In genomic region chr3:150589759-150590158, GRCh38 we compare ENCODE assay signal across 23 cellular contexts. TPM values are rescaled to one million over a fixed set of nuclear protein-coding genes. Genes with fewer than 3 reads are reported as not detected.
DNase-seq lines count a peak whose midpoint lies in the region; ATAC-seq, FAIRE-seq and TF ChIP-seq lines count a peak whose summit lies in the region.
"Had no signal": no experiment of that assay in that cellular context is flagged by ENCODE, and none has a peak within 500 bp of the region (broad histone marks: within the 10 kb centered on the region; RNA-seq: fewer than 3 reads in every experiment).

No MANE protein-coding gene starts in this region.

- no peak for TF ChIP-seq POLR2A in A549 (IDR thresholded peaks at IDR 0.05; ENCODE audit: low read length)

- H3K4me3 ChIP-seq in A549 (no peak overlapping the region), SJCRH30 (no peak overlapping the region)
- H3K4me3 ChIP-seq: BLaER1 treated with 17β-estradiol and CSF1 and Interleukin-3, amounts not matched to agents 10 nM and 100 nM; ovary; thyroid gland had no signal

- 64% methylated on average over 6 of the region's 6 CpGs for WGBS in A549 (ENCODE audit: missing lambda C conversion rate)

- no peaks in the 10 kb centered on the region for H3K4me1 ChIP-seq in A549
- no peaks in the 10 kb centered on the region for H3K4me1 ChIP-seq in SJCRH30

- H3K36me3 ChIP-seq in SJCRH30, result peaks cover 15% of the 10 kb centered on the region
- H3K36me3 ChIP-seq: ovary had no signal

- DNase-seq in DMS53 (lab: John Stamatoyannopoulos, UW), result peak; percentile 5
- no peak for DNase-seq in DMS53 treated with DMSO at 0.1 percent for 48 hours (lab: John Stamatoyannopoulos, UW; ENCODE audit: unreplicated experiment)
- no peak for DNase-seq in A549 (ENCODE audit: low read depth in 1 of 2, low spot score in 1 of 2)
- peak; percentile 13 for DNase-seq in fibroblast of gingiva (ENCODE audit: low read depth)
- no peak for DNase-seq in SJCRH30
- no peak for DNase-seq in kidney glomerular epithelial cell (lab: John Stamatoyannopoulos, UW)
- DNase-seq: DMS79; effector memory CD8-positive, alpha-beta T cell; foreskin melanocyte; MM.1S; NCI-H2029 treated with DMSO at 0.1 percent for 48 hours; NCI-H526 treated with DMSO at 0.1 percent for 48 hours; ovary; stimulated activated CD4-positive, alpha-beta T cell treated with anti-CD3 and anti-CD28 coated beads, Interleukin-4, amount 100 ng/mL, for 4 hours; SW 1271 had no signal

- ATAC-seq in A549, result peak; percentile 26; a peak in 1 of 6 replicates
- no peak for ATAC-seq in HG02885 (IDR thresholded peaks at IDR 0.05; ENCODE audit: poor library complexity, unreplicated experiment)
- ATAC-seq: effector memory CD8-positive, alpha-beta T cell; left lobe of liver had no signal

- POLR2A ChIA-PET in A549 (lab: Yijun Ruan, JAX), result no interaction called here

- no peak for TF ChIP-seq RAD21 in A549 (conservative IDR thresholded peaks at IDR 0.05 in 1 of 2, IDR thresholded peaks at IDR 0.05 in 1 of 2)

- CTCF ChIA-PET in A549 (lab: Yijun Ruan, JAX), result interaction anchor here (0.7 kb wide), 1 partner anchor 41 kb away, joined by 3 read pairs; no protein-coding TSS in a partner anchor

- no peak for TF ChIP-seq EP300 in A549 (IDR thresholded peaks at IDR 0.05)

- no peaks in the 10 kb centered on the region for H3K9me3 Mint-ChIP-seq in T-helper 1 cell treated with Interleukin-12 subunit alpha and Interleukin-12 subunit beta and Interleukin-4 antibody, amounts not matched to agents 30 μg/mL and 1 μg/mL, for 36 hours
- H3K9me3 Mint-ChIP-seq: central memory CD8-positive, alpha-beta T cell; effector memory CD8-positive, alpha-beta T cell had no signal

- H3K27ac Mint-ChIP-seq in T-helper 1 cell treated with Interleukin-12 subunit alpha and Interleukin-12 subunit beta and Interleukin-4 antibody, amounts not matched to agents 30 μg/mL and 1 μg/mL, for 36 hours, result peak overlapping the region; percentile 1

- no peaks in the 10 kb centered on the region for H3K27me3 ChIP-seq in SJCRH30
- H3K27me3 ChIP-seq: BLaER1 treated with 17β-estradiol and CSF1 and Interleukin-3, amounts not matched to agents 10 nM and 100 nM; ovary; thyroid gland had no signal

- no peak for FAIRE-seq in A549 (lab: Jason Lieb, UNC)

- H3K27me3 Mint-ChIP-seq in T-helper 1 cell treated with Interleukin-12 subunit alpha and Interleukin-12 subunit beta and Interleukin-4 antibody, amounts not matched to agents 30 μg/mL and 1 μg/mL, for 36 hours (ENCODE audit: low read depth), result no peaks in the 10 kb centered on the region
- H3K27me3 Mint-ChIP-seq: central memory CD8-positive, alpha-beta T cell; effector memory CD8-positive, alpha-beta T cell had no signal

- peaks cover 12% of the 10 kb centered on the region for H3K36me3 Mint-ChIP-seq in T-helper 1 cell treated with Interleukin-12 subunit alpha and Interleukin-12 subunit beta and Interleukin-4 antibody, amounts not matched to agents 30 μg/mL and 1 μg/mL, for 36 hours (ENCODE audit: low read depth)

- H3K9me3 ChIP-seq in A549 (no peaks in the 10 kb centered on the region), SJCRH30 (replicated peaks) (no peaks in the 10 kb centered on the region)
- H3K9me3 ChIP-seq: ovary, thyroid gland had no signal

- peaks cover 16% of the 10 kb centered on the region for H3K4me1 Mint-ChIP-seq in T-helper 1 cell treated with Interleukin-12 subunit alpha and Interleukin-12 subunit beta and Interleukin-4 antibody, amounts not matched to agents 30 μg/mL and 1 μg/mL, for 36 hours (ENCODE audit: low read depth)

- TF ChIP-seq CTCF in A549 (IDR thresholded peaks at IDR 0.05), result no peak

- peak overlapping the region; percentile 1 for H3K4me3 Mint-ChIP-seq in T-helper 1 cell treated with Interleukin-12 subunit alpha and Interleukin-12 subunit beta and Interleukin-4 antibody, amounts not matched to agents 30 μg/mL and 1 μg/mL, for 36 hours
- H3K4me3 Mint-ChIP-seq: central memory CD8-positive, alpha-beta T cell; effector memory CD8-positive, alpha-beta T cell had no signal

- H3K4me2 ChIP-seq in A549, result no peak overlapping the region
- H3K4me2 ChIP-seq: BLaER1 treated with 17β-estradiol and CSF1 and Interleukin-3, amounts not matched to agents 10 nM and 100 nM had no signal

- H3K27ac ChIP-seq in A549 (no peak overlapping the region), SJCRH30 (no peak overlapping the region)
- H3K27ac ChIP-seq: 22Rv1; BLaER1 treated with 17β-estradiol and CSF1 and Interleukin-3, amounts not matched to agents 10 nM and 100 nM; ovary; thyroid gland; VCaP had no signal

TF ChIP-seq in A549, 52 proteins besides CTCF, POLR2A, EP300 and RAD21:
- TF ChIP-seq MAZ (IDR thresholded peaks at IDR 0.05; ENCODE audit: borderline replicate concordance, low read depth, low read length) (no peak), MAX (IDR thresholded peaks at IDR 0.05) (no peak), EHF (CRISPR knock-in tag; IDR thresholded peaks at IDR 0.05) (no peak), ZC3H11A (IDR thresholded peaks at IDR 0.05) (no peak), CHD2 (IDR thresholded peaks at IDR 0.05; ENCODE audit: low read length, partially characterized antibody) (no peak), SMC3 (IDR thresholded peaks at IDR 0.05) (no peak), NFE2L2 (conservative IDR thresholded peaks at IDR 0.05; ENCODE audit: low read length) (no peak), BHLHE40 (IDR thresholded peaks at IDR 0.05; ENCODE audit: low read depth, low read length) (no peak), RFX5 (IDR thresholded peaks at IDR 0.05) (no peak), EHMT2 (IDR thresholded peaks at IDR 0.05; ENCODE audit: low read depth) (no peak), NR3C1 (IDR thresholded peaks at IDR 0.05) (no peak), MAFK (IDR thresholded peaks at IDR 0.05; ENCODE audit: partially characterized antibody) (no peak), HOXB5 (CRISPR knock-in tag; IDR thresholded peaks at IDR 0.05) (no peak), RCOR1 (IDR thresholded peaks at IDR 0.05; ENCODE audit: low read depth, low read length) (no peak)

RNA-seq across cellular contexts. Expression of gene SELENOT, which starts 13.4 kb away (rescaled TPM):
- polyA plus RNA-seq in A549 (2011; rRNA removed) (536 and 846 TPM in 2 replicates), A549 (2017; fragmentation: RNase III; extraction: RNeasy Plus Mini Kit Qiagen cat#74134 plus additional on column Dnase treatment) (97.0 to 113 TPM (median 100 TPM) in 3 replicates)
- 219 and 240 TPM in 2 replicates for polyA plus RNA-seq in A549 (2012; cell fraction: cytosol; rRNA removed)
- 48.1 and 56.6 TPM in 2 replicates for polyA plus RNA-seq in A549 (2012; cell fraction: nucleus; rRNA removed)
- 174 and 217 TPM in 2 replicates for polyA minus RNA-seq in A549 (2011; rRNA and poly(A)+ RNA removed)
- total RNA-seq in SJCRH30 (2014; rRNA removed; shearing (Covaris generic)), result 121 and 133 TPM in 2 replicates

RNA-seq across cellular contexts. Expression of gene EIF2A, which starts 43.2 kb away (rescaled TPM):
- polyA plus RNA-seq in A549 (2011; rRNA removed) (122 and 141 TPM in 2 replicates), A549 (2017; fragmentation: RNase III; extraction: RNeasy Plus Mini Kit Qiagen cat#74134 plus additional on column Dnase treatment) (105 to 126 TPM (median 110 TPM) in 3 replicates)
- polyA plus RNA-seq in A549 (2012; cell fraction: cytosol; rRNA removed), result 64.3 and 66.7 TPM in 2 replicates
- 26.4 and 37.4 TPM in 2 replicates for polyA plus RNA-seq in A549 (2012; cell fraction: nucleus; rRNA removed)
- 62.0 and 69.8 TPM in 2 replicates for polyA minus RNA-seq in A549 (2011; rRNA and poly(A)+ RNA removed)
- 130 and 139 TPM in 2 replicates for total RNA-seq in SJCRH30 (2014; rRNA removed; shearing (Covaris generic))

RNA-seq across cellular contexts. Expression of gene SERP1, which starts 43.5 kb away (rescaled TPM):
- polyA plus RNA-seq in A549 (2011; rRNA removed), result 78.6 and 94.7 TPM in 2 replicates
- polyA plus RNA-seq in A549 (2012; cell fraction: cytosol; rRNA removed), result 128 and 156 TPM in 2 replicates
- 92.5 and 165 TPM in 2 replicates for polyA plus RNA-seq in A549 (2012; cell fraction: nucleus; rRNA removed)
- polyA plus RNA-seq in A549 (2017; fragmentation: RNase III; extraction: RNeasy Plus Mini Kit Qiagen cat#74134 plus additional on column Dnase treatment), result 82.9 to 85.8 TPM (median 84.3 TPM) in 3 replicates
- polyA minus RNA-seq in A549 (2011; rRNA and poly(A)+ RNA removed), result 32.5 and 39.1 TPM in 2 replicates
- 72.7 and 80.3 TPM in 2 replicates for total RNA-seq in SJCRH30 (2014; rRNA removed; shearing (Covaris generic))

Comparison
In these comparisons a context has a peak if more than half of its experiments do, and no peak if none do; other contexts are left out.
1. DNase-seq: peak in DMS53 (single experiment) and fibroblast of gingiva (single experiment); none in DMS53 treated with DMSO at 0.1 percent for 48 hours (single experiment), A549 (0 of 2), SJCRH30 (0 of 2) and kidney glomerular epithelial cell (single experiment).